33 cellular contexts compared by ENCODE assay signal in genomic region chr6:21331221-21331620, GRCh38.
DNase-seq lines count a peak whose midpoint lies in the region; ATAC-seq and TF ChIP-seq lines count a peak whose summit lies in the region.
"Had no signal": no experiment of that assay in that cellular context is flagged by ENCODE, and none has a peak within 500 bp of the region (broad histone marks: within the 10 kb centered on the region; RNA-seq: fewer than 3 reads in every experiment).

No MANE protein-coding gene starts in this region.

- DNase-seq in body of pancreas (peak; percentile 16 to 60 (median 32)), left cardiac atrium (peak; percentile 39), thyroid gland (peak; percentile 50 to 76), hippocampal formation (lab: John Stamatoyannopoulos, UW) (no peak), NCI-H2107 treated with DMSO at 0.1 percent for 48 hours (lab: John Stamatoyannopoulos, UW; ENCODE audit: unreplicated experiment) (no peak), spleen (no peak)
- no peak for DNase-seq in NK-92 treated with Interleukin-12 subunit alpha and Interleukin-12 subunit beta, amount 100 ng/mL, for 24 hours (lab: John Stamatoyannopoulos, UW)
- DNase-seq: activated CD4-positive, alpha-beta memory T cell treated with anti-CD3 and anti-CD28 coated beads, Interleukin-2, amount 10 ng/mL, durations not matched to agents 7 days and 5 days; activated CD4-positive, CD25-positive, alpha-beta regulatory T cell treated with anti-CD3 and anti-CD28 coated beads, Interleukin-2, amount 50 U/mL, for 72 hours; Caco-2; DMS79; esophagus squamous epithelium; GDM1; glutamatergic neuron; mesenchymal stem cell; NCI-H1092; NCI-H2029; NCI-H226; NCI-H774; stimulated activated CD4-positive, alpha-beta T cell treated with anti-CD3 and anti-CD28 coated beads, Interleukin-12 subunit alpha, Interleukin-12 subunit beta, amount 100 ng/mL, for 4 hours; stimulated activated CD4-positive, alpha-beta T cell treated with anti-CD3 and anti-CD28 coated beads, Interleukin-4, amount 100 ng/mL, for 4 hours had no signal

- TF ChIP-seq POLR2A in body of pancreas (IDR thresholded peaks at IDR 0.05) (no peak), thyroid gland (IDR thresholded peaks at IDR 0.05) (no peak), spleen (IDR thresholded peaks at IDR 0.05) (no peak)

- H3K9me3 Mint-ChIP-seq in nephron = peaks cover 2% of the 10 kb centered on the region
- H3K9me3 Mint-ChIP-seq: activated CD4-positive, alpha-beta memory T cell treated with anti-CD3 and anti-CD28 coated beads, Interleukin-2, amount 10 ng/mL, durations not matched to agents 7 days and 5 days; activated naive CD4-positive, alpha-beta T cell treated with anti-CD3 and anti-CD28 coated beads, Interleukin-2, amount 50 U/mL, for 72 hours; activated T-helper 2 cell treated with anti-CD3 and anti-CD28 coated beads, Interferon-gamma antibody, Interleukin-2, Interleukin-4, amounts not matched to agents 10 μg/mL and 5 μg/mL and 100 μg/mL, durations not matched to agents 14 hours and 24 hours and 36 hours; central memory CD8-positive, alpha-beta T cell; dendritic cell treated with granulocyte-macrophage colony-stimulating factor and Interleukin-4, amounts not matched to agents 40 ng/mL and 50 ng/mL, for 4 days; IgD-negative memory B cell; stimulated activated memory B cell treated with anti-CD40 and anti-IgM and Interleukin-4, amounts not matched to agents 10 μg/mL and 1 μg/mL and 100 μg/mL, for 72 hours had no signal

- H3K27ac ChIP-seq in body of pancreas (peak overlapping the region in 2 of 4 donors; percentile 32 to 34), thyroid gland (no peak overlapping the region), spleen (no peak overlapping the region)
- H3K27ac ChIP-seq: C4-2B, esophagus squamous epithelium, RWPE1, SK-N-MC, suprapubic skin, vagina had no signal

- H3K4me3 ChIP-seq in body of pancreas (no peak overlapping the region), thyroid gland (replicated peaks in 1 of 3) (no peak overlapping the region), spleen (no peak overlapping the region)
- H3K4me3 ChIP-seq: esophagus squamous epithelium, SK-N-MC, suprapubic skin, vagina had no signal

- peak; percentile 69 for ATAC-seq in body of pancreas
- ATAC-seq in left cardiac atrium = peak; percentile 63 to 89
- ATAC-seq: activated naive CD4-positive, alpha-beta T cell treated with anti-CD3 and anti-CD28 coated beads, Interleukin-2, amount 50 U/mL, for 72 hours; stimulated activated memory B cell treated with anti-CD40 and anti-IgM and Interleukin-4, amounts not matched to agents 10 μg/mL and 1 μg/mL and 100 μg/mL, for 72 hours had no signal

- H3K27me3 ChIP-seq in body of pancreas (no peaks in the 10 kb centered on the region), thyroid gland (no peaks in the 10 kb centered on the region), spleen (replicated peaks in 1 of 7) (no peaks in the 10 kb centered on the region)
- H3K27me3 ChIP-seq: esophagus squamous epithelium, suprapubic skin, vagina had no signal

- H3K4me3 Mint-ChIP-seq in nephron = no peak overlapping the region
- H3K4me3 Mint-ChIP-seq: activated CD4-positive, alpha-beta memory T cell treated with anti-CD3 and anti-CD28 coated beads, Interleukin-2, amount 10 ng/mL, durations not matched to agents 7 days and 5 days; central memory CD8-positive, alpha-beta T cell; dendritic cell treated with granulocyte-macrophage colony-stimulating factor and Interleukin-4, amounts not matched to agents 40 ng/mL and 50 ng/mL, for 4 days; IgD-negative memory B cell; stimulated activated memory B cell treated with anti-CD40 and anti-IgM and Interleukin-4, amounts not matched to agents 10 μg/mL and 1 μg/mL and 100 μg/mL, for 72 hours had no signal

- H3K36me3 Mint-ChIP-seq in nephron (ENCODE audit: low read depth) = no peaks in the 10 kb centered on the region
- H3K36me3 Mint-ChIP-seq: activated naive CD4-positive, alpha-beta T cell treated with anti-CD3 and anti-CD28 coated beads, Interleukin-2, amount 50 U/mL, for 72 hours; IgD-negative memory B cell; stimulated activated memory B cell treated with anti-CD40 and anti-IgM and Interleukin-4, amounts not matched to agents 10 μg/mL and 1 μg/mL and 100 μg/mL, for 72 hours had no signal

- intact Hi-C loops in body of pancreas (cut with DNase I) (no loop called here), left cardiac atrium (cut with DNase I) (no loop called here), thyroid gland (cut with DNase I) (no loop called here), spleen (cut with DNase I; ENCODE audit: low total_unique reads) (no loop called here)

- H3K4me1 ChIP-seq in body of pancreas (peaks cover 6% of the 10 kb centered on the region), thyroid gland (no peaks in the 10 kb centered on the region), spleen (no peaks in the 10 kb centered on the region)
- H3K4me1 ChIP-seq: Caco-2, esophagus squamous epithelium, vagina had no signal

- peaks cover 29% of the 10 kb centered on the region for H3K4me1 Mint-ChIP-seq in nephron
- H3K4me1 Mint-ChIP-seq: activated CD4-positive, alpha-beta memory T cell treated with anti-CD3 and anti-CD28 coated beads, Interleukin-2, amount 10 ng/mL, durations not matched to agents 7 days and 5 days; central memory CD8-positive, alpha-beta T cell; stimulated activated memory B cell treated with anti-CD40 and anti-IgM and Interleukin-4, amounts not matched to agents 10 μg/mL and 1 μg/mL and 100 μg/mL, for 72 hours had no signal

- peak overlapping the region in 2 of 3 experiments; percentile 49 to 77 for H3K27ac Mint-ChIP-seq in nephron
- H3K27ac Mint-ChIP-seq: activated CD4-positive, alpha-beta memory T cell treated with anti-CD3 and anti-CD28 coated beads, Interleukin-2, amount 10 ng/mL, durations not matched to agents 7 days and 5 days; activated naive CD4-positive, alpha-beta T cell treated with anti-CD3 and anti-CD28 coated beads, Interleukin-2, amount 50 U/mL, for 72 hours; activated T-helper 2 cell treated with anti-CD3 and anti-CD28 coated beads, Interferon-gamma antibody, Interleukin-2, Interleukin-4, amounts not matched to agents 10 μg/mL and 5 μg/mL and 100 μg/mL, durations not matched to agents 14 hours and 24 hours and 36 hours; dendritic cell treated with granulocyte-macrophage colony-stimulating factor and Interleukin-4, amounts not matched to agents 40 ng/mL and 50 ng/mL, for 4 days; stimulated activated memory B cell treated with anti-CD40 and anti-IgM and Interleukin-4, amounts not matched to agents 10 μg/mL and 1 μg/mL and 100 μg/mL, for 72 hours had no signal

- no peak for TF ChIP-seq CTCF in body of pancreas (IDR thresholded peaks at IDR 0.05)
- no peak for TF ChIP-seq CTCF in nephron (IDR thresholded peaks at IDR 0.05; ENCODE audit: unreplicated experiment in 3 of 3)
- TF ChIP-seq CTCF in thyroid gland (IDR thresholded peaks at IDR 0.05) = no peak
- TF ChIP-seq CTCF in spleen (IDR thresholded peaks at IDR 0.05 in 8 of 11, conservative IDR thresholded peaks at IDR 0.05 in 3 of 11) = no peak

- 39 to 41% methylated on average over 8 of the region's 8 CpGs for WGBS in body of pancreas, 2 donors
- WGBS in thyroid gland, 2 donors = 44 to 48% methylated on average over 8 of the region's 8 CpGs
- 68 to 79% (median 69%) methylated on average over 8 of the region's 8 CpGs for WGBS in spleen, 5 donors

- H3K27me3 Mint-ChIP-seq in nephron (ENCODE audit: low read depth) = no peaks in the 10 kb centered on the region
- H3K27me3 Mint-ChIP-seq: central memory CD8-positive, alpha-beta T cell; dendritic cell treated with granulocyte-macrophage colony-stimulating factor and Interleukin-4, amounts not matched to agents 40 ng/mL and 50 ng/mL, for 4 days; IgD-negative memory B cell; stimulated activated memory B cell treated with anti-CD40 and anti-IgM and Interleukin-4, amounts not matched to agents 10 μg/mL and 1 μg/mL and 100 μg/mL, for 72 hours had no signal

- H3K36me3 ChIP-seq in body of pancreas (replicated peaks in 1 of 2; ENCODE audit: insufficient read depth in 1 of 2, low read depth in 2 of 2) (no peaks in the 10 kb centered on the region), thyroid gland (no peaks in the 10 kb centered on the region), spleen (no peaks in the 10 kb centered on the region)
- H3K36me3 ChIP-seq: esophagus squamous epithelium, suprapubic skin, vagina had no signal

- H3K9me3 ChIP-seq in body of pancreas = no peaks in the 10 kb centered on the region
- no peaks in the 10 kb centered on the region for H3K9me3 ChIP-seq in thyroid gland
- no peaks in the 10 kb centered on the region for H3K9me3 ChIP-seq in spleen
- H3K9me3 ChIP-seq: Caco-2, esophagus squamous epithelium, suprapubic skin, vagina had no signal

Comparison
In these comparisons a context has a peak if more than half of its experiments do, and no peak if none do; other contexts are left out.
1. DNase-seq: peak in body of pancreas (4 of 4), left cardiac atrium (single experiment) and thyroid gland (2 of 2); none in hippocampal formation (0 of 2), NCI-H2107 treated with DMSO at 0.1 percent for 48 hours (single experiment), spleen (single experiment) and NK-92 treated with Interleukin-12 subunit alpha and Interleukin-12 subunit beta, amount 100 ng/mL, for 24 hours (single experiment).